10 cellular contexts compared by ENCODE assay signal in genomic region chr4:17494258-17494657, GRCh38. TPM values are rescaled to one million over a fixed set of nuclear protein-coding genes. Genes with fewer than 3 reads are reported as not detected.
DNase-seq lines count a peak whose midpoint lies in the region; ATAC-seq and TF ChIP-seq lines count a peak whose summit lies in the region.
"Had no signal": no experiment of that assay in that cellular context is flagged by ENCODE, and none has a peak within 500 bp of the region (broad histone marks: within the 10 kb centered on the region; RNA-seq: fewer than 3 reads in every experiment).

No MANE protein-coding gene starts in this region.

- H3K4me3 ChIP-seq in breast epithelium = no peak overlapping the region
- H3K4me3 ChIP-seq in uterus = no peak overlapping the region
- no peak overlapping the region for H3K4me3 ChIP-seq in esophagus muscularis mucosa

- H3K4me3 Mint-ChIP-seq in MCF 10A (ENCODE audit: unreplicated experiment) = no peak overlapping the region

- POLR2A ChIA-PET in MCF 10A (lab: Yijun Ruan, JAX) = interaction anchor here (0.7 kb wide), 1 partner anchor 16 kb away, joined by 4 read pairs; no protein-coding TSS in a partner anchor

- 77% methylated on average over 3 of the region's 3 CpGs for WGBS in esophagus muscularis mucosa

- H3K36me3 Mint-ChIP-seq in MCF 10A (ENCODE audit: insufficient read depth, unreplicated experiment) = peaks cover 66% of the 10 kb centered on the region
- peaks cover 4 to 7% of the 10 kb centered on the region in 2 donors for H3K36me3 Mint-ChIP-seq in activated naive CD4-positive, alpha-beta T cell treated with anti-CD3 and anti-CD28 coated beads, Interleukin-2, amount 50 U/mL, for 72 hours

- H3K36me3 ChIP-seq in breast epithelium (peaks cover 3% of the 10 kb centered on the region), uterus (no peaks in the 10 kb centered on the region), esophagus muscularis mucosa (peaks cover 12 to 81% (median 65%) of the 10 kb centered on the region in 4 donors)

- intact Hi-C loops in MCF 10A (cut with micrococcal nuclease) = no loop called here
- intact Hi-C loops in breast epithelium (cut with DNase I; ENCODE audit: low total_unique reads) = no loop called here
- intact Hi-C loops in uterus (cut with DNase I; ENCODE audit: low total_unique reads) = no loop called here
- intact Hi-C loops in esophagus muscularis mucosa (cut with DNase I) = no loop called here

- TF ChIP-seq EP300 in esophagus muscularis mucosa (IDR thresholded peaks at IDR 0.05) = no peak

- no peak overlapping the region for H3K27ac ChIP-seq in breast epithelium
- H3K27ac ChIP-seq in uterus = peak overlapping the region in 1 of 2 donors; percentile 20
- no peak overlapping the region for H3K27ac ChIP-seq in esophagus muscularis mucosa (replicated peaks in 1 of 4)

- CTCF ChIA-PET in MCF 10A (lab: Yijun Ruan, JAX) = interaction anchor here (1.2 kb wide), 1 partner anchor 17 kb away, joined by 3 read pairs; the partner anchor contains the start of gene QDPR

- H3K27me3 ChIP-seq in breast epithelium = no peaks in the 10 kb centered on the region
- H3K27me3 ChIP-seq in uterus = no peaks in the 10 kb centered on the region
- no peaks in the 10 kb centered on the region for H3K27me3 ChIP-seq in esophagus muscularis mucosa

- BruUV-seq in MCF 10A (replicated peaks; lab: Mats Ljungman, UMichigan) = no TSS peak

- H3K9me3 ChIP-seq in breast epithelium (no peaks in the 10 kb centered on the region), uterus (no peaks in the 10 kb centered on the region), esophagus muscularis mucosa (no peaks in the 10 kb centered on the region)

- peak; percentile 52 to 69 for ATAC-seq in activated naive CD4-positive, alpha-beta T cell treated with anti-CD3 and anti-CD28 coated beads, Interleukin-2, amount 50 U/mL, for 72 hours
- no peak for ATAC-seq in GM21825 (IDR thresholded peaks at IDR 0.05; ENCODE audit: unreplicated experiment)
- ATAC-seq in GM21367 (IDR thresholded peaks at IDR 0.05; ENCODE audit: unreplicated experiment) = no peak

- DNase-seq in MCF 10A (ENCODE audit: unreplicated experiment) (peak; percentile 50), breast epithelium (ENCODE audit: low spot score in 2 of 2) (no peak), hepatic stellate cell (ENCODE audit: low spot score) (peak; percentile 65), uterus (peak; percentile 22 to 33), esophagus muscularis mucosa (ENCODE audit: extremely low spot score) (no peak)
- no peak for DNase-seq in activated naive CD4-positive, alpha-beta T cell treated with anti-CD3 and anti-CD28 coated beads, Interleukin-2, amount 50 U/mL, for 72 hours (ENCODE audit: low spot score in 2 of 2)
- DNase-seq: activated CD4-positive, CD25-positive, alpha-beta regulatory T cell treated with anti-CD3 and anti-CD28 coated beads, Interleukin-2, amount 50 U/mL, for 72 hours; NCI-H1105 treated with DMSO at 0.1 percent for 48 hours had no signal

- TF ChIP-seq CTCF in MCF 10A (IDR thresholded peaks at IDR 0.05; ENCODE audit: unreplicated experiment) (no peak), breast epithelium (IDR thresholded peaks at IDR 0.05) (no peak), uterus (IDR thresholded peaks at IDR 0.05) (no peak), esophagus muscularis mucosa (IDR thresholded peaks at IDR 0.05) (no peak)

- TF ChIP-seq POLR2A in breast epithelium (IDR thresholded peaks at IDR 0.05) (no peak), uterus (IDR thresholded peaks at IDR 0.05) (no peak), esophagus muscularis mucosa (IDR thresholded peaks at IDR 0.05; ENCODE audit: low read depth) (no peak)

- no peaks in the 10 kb centered on the region for H3K27me3 Mint-ChIP-seq in MCF 10A (ENCODE audit: insufficient read depth, unreplicated experiment)

- H3K4me1 ChIP-seq in breast epithelium = no peaks in the 10 kb centered on the region
- no peaks in the 10 kb centered on the region for H3K4me1 ChIP-seq in uterus
- peaks cover 0 to 31% (median 16%) of the 10 kb centered on the region in 4 donors for H3K4me1 ChIP-seq in esophagus muscularis mucosa

- no peak overlapping the region for H3K27ac Mint-ChIP-seq in MCF 10A (ENCODE audit: low read depth, unreplicated experiment)
- H3K27ac Mint-ChIP-seq in activated naive CD4-positive, alpha-beta T cell treated with anti-CD3 and anti-CD28 coated beads, Interleukin-2, amount 50 U/mL, for 72 hours = peak overlapping the region; percentile 26 to 37

- H3K4me1 Mint-ChIP-seq in MCF 10A (ENCODE audit: insufficient read depth, unreplicated experiment) = peaks cover 9% of the 10 kb centered on the region

- no peaks in the 10 kb centered on the region for H3K9me3 Mint-ChIP-seq in MCF 10A (ENCODE audit: unreplicated experiment)
- no peaks in the 10 kb centered on the region for H3K9me3 Mint-ChIP-seq in activated naive CD4-positive, alpha-beta T cell treated with anti-CD3 and anti-CD28 coated beads, Interleukin-2, amount 50 U/mL, for 72 hours

RNA-seq across cellular contexts. Expression of gene QDPR, which starts 17.6 kb away (rescaled TPM):
- total RNA-seq in MCF 10A (2022) (35.2 and 39.2 TPM in 2 replicates), breast epithelium (10 to 100 TPM; 15.1 to 27.4 (median 18.9) TPM), uterus (10 to 100 TPM in 2 of 4 donors, 1 to 10 TPM in 2; 2.3 to 48.5 (median 16.5) TPM), esophagus muscularis mucosa (10 to 100 TPM in 1 of 4 donors, 1 to 10 TPM in 3; 6.4 to 12.7 (median 9.7) TPM)
- 10 to 100 TPM; 14.8 to 32.2 TPM for total RNA-seq in activated naive CD4-positive, alpha-beta T cell treated with anti-CD3 and anti-CD28 coated beads, Interleukin-2, amount 50 U/mL, for 72 hours

RNA-seq across cellular contexts. Expression of gene CLRN2, which starts 20.7 kb away (rescaled TPM):
- total RNA-seq in MCF 10A (2022) (not detected in 2 replicates), breast epithelium (not detected), uterus (not detected), esophagus muscularis mucosa (not detected)
- total RNA-seq in activated naive CD4-positive, alpha-beta T cell treated with anti-CD3 and anti-CD28 coated beads, Interleukin-2, amount 50 U/mL, for 72 hours = not detected

Comparison
In these comparisons a context has a peak if more than half of its experiments do, and no peak if none do; other contexts are left out.
1. DNase-seq: peak in MCF 10A (single experiment), hepatic stellate cell (single experiment) and uterus (2 of 2); none in breast epithelium (0 of 2), activated naive CD4-positive, alpha-beta T cell treated with anti-CD3 and anti-CD28 coated beads, Interleukin-2, amount 50 U/mL, for 72 hours (0 of 2) and esophagus muscularis mucosa (single experiment).
2. ATAC-seq: peak in activated naive CD4-positive, alpha-beta T cell treated with anti-CD3 and anti-CD28 coated beads, Interleukin-2, amount 50 U/mL, for 72 hours (2 of 2); none in GM21825 (single experiment) and GM21367 (single experiment).